In genomic region chr2:30679416-30680088, GRCh38 we compare ENCODE assay signal across 14 cellular contexts.
DNase-seq lines count a peak whose midpoint lies in the region; ATAC-seq, FAIRE-seq and TF ChIP-seq lines count a peak whose summit lies in the region.
"Had no signal": no experiment of that assay in that cellular context is flagged by ENCODE, and none has a peak within 500 bp of the region (broad histone marks: within the 10 kb centered on the region; RNA-seq: fewer than 3 reads in every experiment).

No MANE protein-coding gene starts in this region.

- no peaks in the 10 kb centered on the region for H3K4me1 ChIP-seq in ovary (ENCODE audit: insufficient read depth)

- DNase-seq in stimulated activated naive CD8-positive, alpha-beta T cell treated with anti-CD3 and anti-CD28 coated beads, Interleukin-15, Interleukin-2, amounts not matched to agents 100 U/mL and 50 U/mL, for 24 hours, result no peak
- no peak for DNase-seq in stimulated activated naive CD8-positive, alpha-beta T cell treated with anti-CD3 and anti-CD28 coated beads, Interleukin-15, amount 100 ng/mL, for 72 hours
- DNase-seq in left lobe of liver (ENCODE audit: low spot score) (peak; percentile 33), urothelium cell line (ENCODE audit: low spot score) (peak; percentile 38), ovary (no peak)
- DNase-seq: activated T-cell treated with anti-CD3 and anti-CD28 coated beads for 4 hours, mucosa of descending colon, NCI-H524 treated with DMSO at 0.1 percent for 48 hours, SW 1271 had no signal

- WGBS in ovary, 3 donors, result 89 to 95% (median 93%) methylated on average over 12 of the region's 12 CpGs

- H3K27me3 Mint-ChIP-seq in stimulated activated naive CD8-positive, alpha-beta T cell treated with anti-CD3 and anti-CD28 coated beads, Interleukin-15, amount 100 ng/mL, for 72 hours, result no peaks in the 10 kb centered on the region

- no peak for TF ChIP-seq EP300 in ovary (IDR thresholded peaks at IDR 0.05)

- H3K36me3 ChIP-seq in ovary, result no peaks in the 10 kb centered on the region

- peak overlapping the region in 1 of 2 donors; percentile 79 for H3K27ac Mint-ChIP-seq in stimulated activated naive CD8-positive, alpha-beta T cell treated with anti-CD3 and anti-CD28 coated beads, Interleukin-15, amount 100 ng/mL, for 72 hours

- H3K27me3 ChIP-seq in ovary, result no peaks in the 10 kb centered on the region

- H3K9me3 Mint-ChIP-seq in stimulated activated naive CD8-positive, alpha-beta T cell treated with anti-CD3 and anti-CD28 coated beads, Interleukin-15, amount 100 ng/mL, for 72 hours, result no peaks in the 10 kb centered on the region

- H3K27ac ChIP-seq in angular gyrus (ENCODE audit: low read depth, low read length), result peak overlapping the region; percentile 81
- no peak overlapping the region for H3K27ac ChIP-seq in ovary

- TF ChIP-seq CTCF in ovary (IDR thresholded peaks at IDR 0.05), result no peak

- FAIRE-seq in urothelium cell line (lab: Jason Lieb, UNC), result no peak
- FAIRE-seq: GM12892 had no signal

- H3K9me3 ChIP-seq in ovary, result no peaks in the 10 kb centered on the region
- H3K9me3 ChIP-seq: mucosa of descending colon had no signal

- H3K4me3 ChIP-seq in ovary, result no peak overlapping the region
- H3K4me3 ChIP-seq: mucosa of descending colon, skin epidermis had no signal

- ATAC-seq in stimulated activated naive CD8-positive, alpha-beta T cell treated with anti-CD3 and anti-CD28 coated beads, Interleukin-15, Interleukin-2, amounts not matched to agents 100 U/mL and 50 U/mL, for 24 hours, result peak; percentile 31
- ATAC-seq in stimulated activated naive CD8-positive, alpha-beta T cell treated with anti-CD3 and anti-CD28 coated beads, Interleukin-15, amount 100 ng/mL, for 72 hours, result no peak
- ATAC-seq in left lobe of liver, result no peak
- no peak for ATAC-seq in HG03442 (IDR thresholded peaks at IDR 0.05; ENCODE audit: unreplicated experiment)
- no peak for ATAC-seq in HG03571 (IDR thresholded peaks at IDR 0.05; ENCODE audit: unreplicated experiment)
- ATAC-seq: mucosa of descending colon had no signal

- H3K4me1 Mint-ChIP-seq in stimulated activated naive CD8-positive, alpha-beta T cell treated with anti-CD3 and anti-CD28 coated beads, Interleukin-15, amount 100 ng/mL, for 72 hours, result no peaks in the 10 kb centered on the region

- intact Hi-C loops in ovary (cut with DNase I), result no loop called here

- no peak for TF ChIP-seq POLR2A in ovary (IDR thresholded peaks at IDR 0.05)

- no peak overlapping the region for H3K4me3 Mint-ChIP-seq in stimulated activated naive CD8-positive, alpha-beta T cell treated with anti-CD3 and anti-CD28 coated beads, Interleukin-15, amount 100 ng/mL, for 72 hours

Comparison
In these comparisons a context has a peak if more than half of its experiments do, and no peak if none do; other contexts are left out.
1. DNase-seq: peak in left lobe of liver (single experiment) and urothelium cell line (single experiment); none in stimulated activated naive CD8-positive, alpha-beta T cell treated with anti-CD3 and anti-CD28 coated beads, Interleukin-15, Interleukin-2, amounts not matched to agents 100 U/mL and 50 U/mL, for 24 hours (single experiment), stimulated activated naive CD8-positive, alpha-beta T cell treated with anti-CD3 and anti-CD28 coated beads, Interleukin-15, amount 100 ng/mL, for 72 hours (0 of 2) and ovary (0 of 5).